1 cellular context compared by ENCODE assay signal in the genomic region with DNA sequence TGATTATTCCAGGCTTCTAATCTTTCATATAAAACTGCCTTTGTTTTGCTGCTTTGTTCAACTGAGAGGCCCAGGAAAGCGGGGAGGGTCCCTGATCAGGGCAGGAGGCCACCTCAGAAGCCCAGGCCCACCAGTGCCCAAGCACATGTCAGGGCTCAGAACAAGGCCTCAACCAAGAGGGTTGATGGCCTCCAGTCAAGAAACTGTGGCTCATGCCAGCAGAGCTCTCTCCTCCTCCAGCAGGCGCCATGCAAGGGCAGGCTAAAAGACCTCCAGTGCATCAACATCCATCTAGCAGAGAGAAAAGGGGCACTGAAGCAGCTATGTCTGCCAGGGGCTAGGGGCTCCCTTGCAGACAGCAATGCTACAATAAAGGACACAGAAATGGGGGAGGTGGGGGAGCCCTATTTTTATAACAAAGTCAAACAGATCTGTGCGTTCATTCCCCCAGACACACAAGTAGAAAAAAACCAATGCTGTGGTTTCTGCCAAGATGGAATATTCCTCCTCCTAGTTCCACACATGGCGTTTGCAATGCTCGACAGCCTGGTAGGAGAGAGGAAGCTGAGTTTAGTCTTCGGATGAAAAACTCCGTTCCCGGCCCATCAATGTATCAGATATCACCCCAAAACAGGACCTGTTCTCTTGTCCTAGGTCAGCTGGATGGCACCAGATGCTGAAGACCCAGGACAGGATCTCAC.
TF ChIP-seq lines count a peak whose summit lies in the region.

No MANE protein-coding gene starts in this region.

TF ChIP-seq in K562, 482 proteins besides CTCF, POLR2A, EP300 and RAD21:
- TF ChIP-seq, protein P1, sequence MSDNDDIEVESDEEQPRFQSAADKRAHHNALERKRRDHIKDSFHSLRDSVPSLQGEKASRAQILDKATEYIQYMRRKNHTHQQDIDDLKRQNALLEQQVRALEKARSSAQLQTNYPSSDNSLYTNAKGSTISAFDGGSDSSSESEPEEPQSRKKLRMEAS (CRISPR knock-in tag; IDR thresholded peaks at IDR 0.05): 0 out of 2 replicates have a peak, but pooled peaks have one; percentile 16
- TF ChIP-seq PML (IDR thresholded peaks at IDR 0.05; ENCODE audit: low read length): no peak
